ENCODE assay signal across 8 cellular contexts in the genomic region with DNA sequence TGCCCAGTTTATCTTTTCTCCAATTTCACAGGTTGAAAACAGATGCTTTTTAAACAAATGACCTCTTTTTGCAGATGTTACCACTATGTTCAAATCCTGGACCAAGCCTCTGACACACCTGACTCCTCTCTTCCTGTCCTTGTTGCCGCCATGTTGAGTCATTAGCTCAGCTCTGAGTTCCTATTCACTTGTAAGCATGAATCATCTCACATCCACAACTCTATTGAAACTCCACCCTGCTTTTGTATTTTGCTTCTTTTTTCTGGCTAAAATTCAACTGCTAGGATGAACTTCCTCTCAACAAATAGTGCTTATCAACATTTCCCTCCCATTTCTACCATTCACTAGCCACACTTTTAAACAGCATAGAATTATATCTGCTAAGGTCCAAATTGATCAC. TPM values are rescaled to one million over a fixed set of nuclear protein-coding genes. Genes with fewer than 3 reads are reported as not detected.
DNase-seq lines count a peak whose midpoint lies in the region; ATAC-seq, FAIRE-seq and TF ChIP-seq lines count a peak whose summit lies in the region.

No MANE protein-coding gene starts in this region.

- H3K9ac ChIP-seq in mucosa of stomach (ENCODE audit: low read length), result peak overlapping the region; percentile 44

- ATAC-seq in RWPE2 (ENCODE audit: low read depth) (peak; percentile 77), GM21528 (IDR thresholded peaks at IDR 0.05; ENCODE audit: low FRiP score, unreplicated experiment) (no peak), GM21825 (IDR thresholded peaks at IDR 0.05; ENCODE audit: unreplicated experiment) (no peak)

- no peak for TF ChIP-seq POLR2A in transverse colon (IDR thresholded peaks at IDR 0.05)

- WGBS in transverse colon (ENCODE audit: low coverage in 1 of 2), 2 donors, result 33 to 47% methylated on average over 1 of the region's 1 CpG

- peaks cover 29% of the 10 kb centered on the region for H3K4me1 ChIP-seq in RWPE2 (ENCODE audit: insufficient read depth, poor library complexity, severe bottlenecking)
- H3K4me1 ChIP-seq in mucosa of stomach (ENCODE audit: control insufficient read depth, insufficient read depth, low read length), result peaks cover 46% of the 10 kb centered on the region
- H3K4me1 ChIP-seq in transverse colon, result peaks cover 35 to 87% (median 64%) of the 10 kb centered on the region in 4 donors

- no peaks in the 10 kb centered on the region for H3K9me3 ChIP-seq in RWPE2 (ENCODE audit: severe bottlenecking)
- H3K9me3 ChIP-seq in mucosa of stomach (ENCODE audit: control insufficient read depth, low read length), result no peaks in the 10 kb centered on the region
- no peaks in the 10 kb centered on the region for H3K9me3 ChIP-seq in transverse colon

- intact Hi-C loops in transverse colon (cut with DNase I; ENCODE audit: low total_unique reads), result no loop called here

- TF ChIP-seq CTCF in RWPE2 (IDR thresholded peaks at IDR 0.05; ENCODE audit: poor library complexity, severe bottlenecking), result no peak
- no peak for TF ChIP-seq CTCF in bronchial epithelial cell (IDR thresholded peaks at IDR 0.05; ENCODE audit: insufficient read depth, low read length, severe bottlenecking)
- TF ChIP-seq CTCF in transverse colon (IDR thresholded peaks at IDR 0.05), result no peak

- DNase-seq in Daoy (ENCODE audit: low read depth), result peak; percentile 84
- DNase-seq in RWPE2 (ENCODE audit: low spot score), result no peak
- peak; percentile 95 for DNase-seq in bronchial epithelial cell (ENCODE audit: low read depth)
- no peak for DNase-seq in transverse colon
- DNase-seq in 8988T, result no peak

- H3K27ac ChIP-seq in RWPE2 (ENCODE audit: poor library complexity, severe bottlenecking) (peak overlapping the region; percentile 75), transverse colon (peak overlapping the region; percentile 93 to 99 (median 98))

- H3K36me3 ChIP-seq in RWPE2 (ENCODE audit: low read depth) (peaks cover 58% of the 10 kb centered on the region), bronchial epithelial cell (ENCODE audit: control insufficient read depth, insufficient read depth, low read length) (peaks cover 8% of the 10 kb centered on the region), mucosa of stomach (ENCODE audit: control insufficient read depth, insufficient read depth, low read length) (no peaks in the 10 kb centered on the region), transverse colon (peaks cover 0 to 6% (median 0%) of the 10 kb centered on the region in 4 donors)

- H3K27me3 ChIP-seq in RWPE2 (ENCODE audit: insufficient read depth, poor library complexity, severe bottlenecking) (no peaks in the 10 kb centered on the region), bronchial epithelial cell (ENCODE audit: control insufficient read depth, insufficient read depth, low read length) (no peaks in the 10 kb centered on the region), mucosa of stomach (ENCODE audit: control insufficient read depth, insufficient read depth, low read length) (no peaks in the 10 kb centered on the region), transverse colon (no peaks in the 10 kb centered on the region)

- H3K4me3 ChIP-seq in RWPE2 (ENCODE audit: severe bottlenecking) (no peak overlapping the region), bronchial epithelial cell (ENCODE audit: low read depth, low read length) (no peak overlapping the region), mucosa of stomach (ENCODE audit: low read length) (no peak overlapping the region), transverse colon (peak overlapping the region in 1 of 4 donors; percentile 62)

- in situ Hi-C loops in transverse colon (cut with MboI; ENCODE audit: low pct_ligation_motif_present in 1 of 4, low pct_unique_long_range_greater_than_20kb in 1 of 4, low sequenced_read_pairs in 3 of 4), result no loop called here

- TF ChIP-seq EP300 in transverse colon (IDR thresholded peaks at IDR 0.05; ENCODE audit: low read depth), result no peak

- FAIRE-seq in bronchial epithelial cell (lab: Jason Lieb, UNC), result no peak

RNA-seq across cellular contexts. Expression of gene JOSD1, which starts 4.1 kb away (rescaled TPM):
- 45.2 and 51.5 TPM in 2 replicates for total RNA-seq in Daoy (2014; rRNA removed; shearing (Covaris generic))
- total RNA-seq in bronchial epithelial cell (123 and 147 TPM in 2 replicates), transverse colon (100 to 1,000 TPM in 3 of 4 donors, 10 to 100 TPM in 1; 34.6 to 189 (median 138) TPM)

RNA-seq across cellular contexts. Expression of gene GTPBP1, which starts 9.1 kb away (rescaled TPM):
- 16.5 and 23.5 TPM in 2 replicates for total RNA-seq in Daoy (2014; rRNA removed; shearing (Covaris generic))
- total RNA-seq in bronchial epithelial cell, result 28.7 and 47.0 TPM in 2 replicates
- total RNA-seq in transverse colon, result 10 to 100 TPM; 51.5 to 84.9 (median 77.6) TPM

RNA-seq across cellular contexts. Expression of gene TOMM22, which starts 14.8 kb away (rescaled TPM):
- 70.4 and 79.0 TPM in 2 replicates for total RNA-seq in Daoy (2014; rRNA removed; shearing (Covaris generic))
- total RNA-seq in bronchial epithelial cell (42.9 and 70.0 TPM in 2 replicates), transverse colon (10 to 100 TPM; 19.1 to 48.3 (median 32.9) TPM)

RNA-seq across cellular contexts. Expression of gene CBY1, which starts 40.2 kb away (rescaled TPM):
- 11.9 and 21.8 TPM in 2 replicates for total RNA-seq in Daoy (2014; rRNA removed; shearing (Covaris generic))
- total RNA-seq in bronchial epithelial cell, result 16.1 and 22.0 TPM in 2 replicates
- total RNA-seq in transverse colon, result 10 to 100 TPM; 15.0 to 19.8 (median 18.9) TPM

RNA-seq across cellular contexts. Expression of gene FAM227A, which starts 40.4 kb away (rescaled TPM):
- 0.06 and 0.80 TPM in 2 replicates for total RNA-seq in Daoy (2014; rRNA removed; shearing (Covaris generic))
- total RNA-seq in bronchial epithelial cell (0.26 and 0.38 TPM in 2 replicates), transverse colon (under 1 TPM in 3 of 4 donors, not detected in 1; 0.20 to 0.79 (median 0.27) TPM)

Comparison
In these comparisons a context has a peak if more than half of its experiments do, and no peak if none do; other contexts are left out.
1. DNase-seq: peak in Daoy (single experiment) and bronchial epithelial cell (single experiment); none in RWPE2 (single experiment), transverse colon (single experiment) and 8988T (single experiment).